ENCODE assay signal across 31 cellular contexts in the genomic region with DNA sequence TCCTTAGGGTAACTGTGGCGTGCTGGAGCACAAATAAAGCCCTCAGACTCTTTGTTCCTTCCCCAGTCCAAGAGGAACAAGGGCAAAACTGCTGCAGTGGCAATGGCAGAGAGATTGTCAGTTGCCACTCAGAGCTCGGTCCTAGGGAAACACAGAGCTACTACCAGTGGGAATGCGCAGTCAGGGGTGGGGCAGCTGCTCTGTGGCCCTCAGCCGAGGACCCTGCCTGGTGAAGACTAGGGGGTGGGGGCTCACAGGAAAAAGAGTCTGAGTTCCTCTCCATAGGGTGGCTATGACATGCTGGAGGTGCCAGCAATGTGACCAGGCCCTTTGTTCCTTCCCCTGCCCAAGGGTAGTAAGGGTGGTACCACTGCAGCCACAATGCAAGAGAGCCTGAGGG. TPM values are rescaled to one million over a fixed set of nuclear protein-coding genes. Genes with fewer than 3 reads are reported as not detected.
"Had no signal": no experiment of that assay in that cellular context is flagged by ENCODE, and none has a peak within 500 bp of the region (broad histone marks: within the 10 kb centered on the region; RNA-seq: fewer than 3 reads in every experiment).

No MANE protein-coding gene starts in this region.

- DNase-seq: hypothalamus; immature natural killer cell; left ventricle myocardium inferior; mesendoderm; naive thymus-derived CD4-positive, alpha-beta T cell; ovary; right cardiac atrium; sigmoid colon; small intestine; spleen; stimulated activated CD4-positive, alpha-beta T cell treated with anti-CD3 and anti-CD28 coated beads, Interleukin-4, amount 100 ng/mL, for 24 hours; stimulated activated naive CD4-positive, alpha-beta T cell treated with Interleukin-2 at 50 U/mL for 16 hours; stimulated activated naive CD8-positive, alpha-beta T cell treated with anti-CD3 and anti-CD28 coated beads, Interleukin-15, amount 100 ng/mL, for 72 hours; substantia nigra; uterus had no signal

- H3K36me3 ChIP-seq: left ventricle myocardium inferior, ovary, sigmoid colon, spleen, tibial nerve, uterus had no signal

- H3K27me3 Mint-ChIP-seq: progenitor cell of endocrine pancreas, type B pancreatic cell had no signal

- H3K4me3 ChIP-seq: left ventricle myocardium inferior, lung, ovary, sigmoid colon, spleen, tibial nerve, uterus had no signal

- H3K27me3 ChIP-seq: ovary, sigmoid colon, spleen, tibial nerve, uterus had no signal

- H3K9me3 Mint-ChIP-seq: type B pancreatic cell had no signal

- H3K4me1 Mint-ChIP-seq: immature natural killer cell; stimulated activated effector memory CD8-positive, alpha-beta T cell treated with anti-CD3 and anti-CD28 coated beads, Interleukin-12 subunit alpha, Interleukin-12 subunit beta, amount 100 ng/mL, for 72 hours; stimulated activated naive CD8-positive, alpha-beta T cell treated with anti-CD3 and anti-CD28 coated beads, Interleukin-15, amount 100 ng/mL, for 72 hours had no signal

- H3K4me3 Mint-ChIP-seq: immature natural killer cell; mesothelial cell of epicardium; naive thymus-derived CD4-positive, alpha-beta T cell; natural killer cell treated with Interleukin-12 subunit alpha and Interleukin-12 subunit beta and Interleukin-15 and Interleukin-18, amount 100 ng/mL, for 72 hours; stimulated activated effector memory CD8-positive, alpha-beta T cell treated with anti-CD3 and anti-CD28 coated beads, Interleukin-12 subunit alpha, Interleukin-12 subunit beta, amount 100 ng/mL, for 72 hours; stimulated activated naive CD8-positive, alpha-beta T cell treated with anti-CD3 and anti-CD28 coated beads, Interleukin-15, amount 100 ng/mL, for 72 hours; type B pancreatic cell had no signal

- H3K36me3 Mint-ChIP-seq: immature natural killer cell; mesothelial cell of epicardium; naive thymus-derived CD4-positive, alpha-beta T cell; natural killer cell treated with Interleukin-12 subunit alpha and Interleukin-12 subunit beta and Interleukin-15 and Interleukin-18, amount 100 ng/mL, for 72 hours; stimulated activated effector memory CD8-positive, alpha-beta T cell treated with anti-CD3 and anti-CD28 coated beads, Interleukin-12 subunit alpha, Interleukin-12 subunit beta, amount 100 ng/mL, for 72 hours; type B pancreatic cell had no signal

- H3K9me3 ChIP-seq: left ventricle myocardium inferior, ovary, sigmoid colon, tibial nerve, uterus had no signal

- H3K27ac ChIP-seq: left ventricle myocardium inferior, ovary, sigmoid colon, spleen, tibial nerve, uterus had no signal

- ATAC-seq: naive thymus-derived CD4-positive, alpha-beta T cell; right cardiac atrium; stimulated activated effector memory CD8-positive, alpha-beta T cell treated with anti-CD3 and anti-CD28 coated beads, Interleukin-12 subunit alpha, Interleukin-12 subunit beta, amount 100 ng/mL, for 72 hours; stimulated activated naive CD8-positive, alpha-beta T cell treated with anti-CD3 and anti-CD28 coated beads, Interleukin-15, amount 100 ng/mL, for 72 hours had no signal

- H3K4me1 ChIP-seq: left ventricle myocardium inferior, uterus had no signal

- H3K27ac Mint-ChIP-seq: immature natural killer cell; mesothelial cell of epicardium; naive thymus-derived CD4-positive, alpha-beta T cell; natural killer cell treated with Interleukin-12 subunit alpha and Interleukin-12 subunit beta and Interleukin-15 and Interleukin-18, amount 100 ng/mL, for 72 hours; progenitor cell of endocrine pancreas; stimulated activated effector memory CD8-positive, alpha-beta T cell treated with anti-CD3 and anti-CD28 coated beads, Interleukin-12 subunit alpha, Interleukin-12 subunit beta, amount 100 ng/mL, for 72 hours; type B pancreatic cell had no signal

RNA-seq across cellular contexts. Expression of gene TMCO5A, which starts 43.8 kb away (rescaled TPM):
- total RNA-seq: kidney epithelial cell; left ventricle myocardium inferior; lower leg skin; lung; mesothelial cell of epicardium; myocyte; naive thymus-derived CD4-positive, alpha-beta T cell; natural killer cell treated with Interleukin-12 subunit alpha and Interleukin-12 subunit beta and Interleukin-15 and Interleukin-18, amount 100 ng/mL, for 72 hours; omental fat pad; ovary; progenitor cell of endocrine pancreas; pulmonary artery endothelial cell; renal cortical epithelial cell; right cardiac atrium; sigmoid colon; spleen; temporal lobe; tibial nerve; ureter; uterus had no signal
- polyA plus RNA-seq: immature natural killer cell; naive thymus-derived CD4-positive, alpha-beta T cell; neural cell; ovary; right cardiac atrium; sigmoid colon; small intestine; spleen had no signal
